15 cellular contexts compared by ENCODE assay signal in genomic region chr2:199443589-199444130, GRCh38.
"Had no signal": no experiment of that assay in that cellular context is flagged by ENCODE, and none has a peak within 500 bp of the region (broad histone marks: within the 10 kb centered on the region; RNA-seq: fewer than 3 reads in every experiment).

No MANE protein-coding gene starts in this region.

- H3K4me1 Mint-ChIP-seq: activated CD4-positive, alpha-beta memory T cell treated with anti-CD3 and anti-CD28 coated beads, Interleukin-2, amount 10 ng/mL, durations not matched to agents 7 days and 5 days; activated CD4-positive, alpha-beta T cell treated with anti-CD3 and anti-CD28 coated beads for 36 hours; activated naive CD8-positive, alpha-beta T cell treated with anti-CD3 and anti-CD28 coated beads, Interleukin-2, amount 10 ng/mL, durations not matched to agents 7 days and 5 days had no signal

- H3K4me3 ChIP-seq: cardiac muscle cell, thyroid gland had no signal

- H3K36me3 ChIP-seq: cardiac muscle cell, thyroid gland, WERI-Rb-1 had no signal

- H3K9me3 ChIP-seq: thyroid gland had no signal

- ATAC-seq: activated CD4-positive, alpha-beta T cell treated with anti-CD3 and anti-CD28 coated beads for 36 hours; esophagus mucosa had no signal

- H3K9me3 Mint-ChIP-seq: activated CD4-positive, alpha-beta memory T cell treated with anti-CD3 and anti-CD28 coated beads, Interleukin-2, amount 10 ng/mL, durations not matched to agents 7 days and 5 days; activated naive CD8-positive, alpha-beta T cell treated with anti-CD3 and anti-CD28 coated beads, Interleukin-2, amount 10 ng/mL, durations not matched to agents 7 days and 5 days; neural crest cell had no signal

- H3K36me3 Mint-ChIP-seq: activated naive CD8-positive, alpha-beta T cell treated with anti-CD3 and anti-CD28 coated beads, Interleukin-2, amount 10 ng/mL, durations not matched to agents 7 days and 5 days had no signal

- H3K27ac ChIP-seq: cardiac muscle cell, parathyroid adenoma, thyroid gland, WERI-Rb-1 had no signal

- H3K4me3 Mint-ChIP-seq: activated CD4-positive, alpha-beta memory T cell treated with anti-CD3 and anti-CD28 coated beads, Interleukin-2, amount 10 ng/mL, durations not matched to agents 7 days and 5 days; activated CD4-positive, alpha-beta T cell treated with anti-CD3 and anti-CD28 coated beads for 36 hours; activated naive CD8-positive, alpha-beta T cell treated with anti-CD3 and anti-CD28 coated beads, Interleukin-2, amount 10 ng/mL, durations not matched to agents 7 days and 5 days; neural crest cell had no signal

- H3K27ac Mint-ChIP-seq: activated CD4-positive, alpha-beta memory T cell treated with anti-CD3 and anti-CD28 coated beads, Interleukin-2, amount 10 ng/mL, durations not matched to agents 7 days and 5 days; activated CD4-positive, alpha-beta T cell treated with anti-CD3 and anti-CD28 coated beads for 36 hours; activated naive CD8-positive, alpha-beta T cell treated with anti-CD3 and anti-CD28 coated beads, Interleukin-2, amount 10 ng/mL, durations not matched to agents 7 days and 5 days had no signal

- H3K4me1 ChIP-seq: parathyroid adenoma, thyroid gland had no signal

- H3K79me2 ChIP-seq: parathyroid adenoma had no signal

- DNase-seq: activated CD4-positive, alpha-beta memory T cell treated with anti-CD3 and anti-CD28 coated beads, Interleukin-2, amount 10 ng/mL, durations not matched to agents 7 days and 5 days; activated CD4-positive, alpha-beta T cell treated with anti-CD3 and anti-CD28 coated beads for 36 hours; activated gamma-delta T cell treated with Interleukin-2 at 50 U/mL for 16 hours; activated naive CD8-positive, alpha-beta T cell treated with anti-CD3 and anti-CD28 coated beads, Interleukin-2, amount 10 ng/mL, durations not matched to agents 7 days and 5 days; activated T-cell treated with anti-CD3 and anti-CD28 coated beads, Interleukin-2, amount 50 U/mL, for 48 hours; aorta; hypothalamus; kidney glomerular epithelial cell; T-helper 1 cell; thyroid gland; WERI-Rb-1 had no signal

- H2AFZ ChIP-seq: parathyroid adenoma had no signal

- H3K27me3 ChIP-seq: cardiac muscle cell, thyroid gland had no signal

- H3K9ac ChIP-seq: parathyroid adenoma had no signal
